9 cellular contexts compared by ENCODE assay signal in genomic region chr20:37651932-37652331, GRCh38. TPM values are rescaled to one million over a fixed set of nuclear protein-coding genes. Genes with fewer than 3 reads are reported as not detected.
DNase-seq lines count a peak whose midpoint lies in the region; ATAC-seq, FAIRE-seq and TF ChIP-seq lines count a peak whose summit lies in the region.
"Had no signal": no experiment of that assay in that cellular context is flagged by ENCODE, and none has a peak within 500 bp of the region (broad histone marks: within the 10 kb centered on the region; RNA-seq: fewer than 3 reads in every experiment).

No MANE protein-coding gene starts in this region.

- no TSS peak for BruUV-seq in OCI-LY7 (replicated peaks; lab: Mats Ljungman, UMichigan)

- FAIRE-seq in GM18507 (lab: Jason Lieb, UNC) = peak; percentile 60
- FAIRE-seq: endometrium had no signal

- no peaks in the 10 kb centered on the region for H3K36me3 Mint-ChIP-seq in activated T-helper 2 cell treated with anti-CD3 and anti-CD28 coated beads, Interferon-gamma antibody, Interleukin-2, Interleukin-4, amounts not matched to agents 10 μg/mL and 5 μg/mL and 100 μg/mL, durations not matched to agents 14 hours and 24 hours and 36 hours (ENCODE audit: low read depth)

- H3K27me3 Mint-ChIP-seq in activated T-helper 2 cell treated with anti-CD3 and anti-CD28 coated beads, Interferon-gamma antibody, Interleukin-2, Interleukin-4, amounts not matched to agents 10 μg/mL and 5 μg/mL and 100 μg/mL, durations not matched to agents 14 hours and 24 hours and 36 hours (ENCODE audit: low read depth) = peaks cover 19% of the 10 kb centered on the region

- DNase-seq in AG08395 (ENCODE audit: low spot score) = peak; percentile 18
- peak; percentile 22 for DNase-seq in GM18507 (ENCODE audit: extremely low spot score, insufficient read length, low read depth)
- DNase-seq in OCI-LY7 (ENCODE audit: low spot score) = peak; percentile 44
- peak; percentile 40 for DNase-seq in cerebellar cortex (ENCODE audit: low spot score)
- peak in 2 of 3 donors; percentile 21 to 40 for DNase-seq in mucosa of descending colon
- DNase-seq in dedifferentiated amniotic fluid mesenchymal stem cell (ENCODE audit: extremely low spot score) = no peak
- no peak for DNase-seq in occipital lobe (lab: John Stamatoyannopoulos, UW)
- DNase-seq in activated T-helper 2 cell treated with anti-CD3 and anti-CD28 coated beads, Interferon-gamma antibody, Interleukin-2, Interleukin-4, amounts not matched to agents 10 μg/mL and 5 μg/mL and 100 μg/mL, durations not matched to agents 14 hours and 24 hours and 36 hours (ENCODE audit: low spot score) = no peak

- ATAC-seq in mucosa of descending colon = peak; percentile 71

- H3K4me3 ChIP-seq in OCI-LY7 (ENCODE audit: low read depth, low read length, poor library complexity, severe bottlenecking) = no peak overlapping the region
- H3K4me3 ChIP-seq in mucosa of descending colon = no peak overlapping the region

- no peaks in the 10 kb centered on the region for H3K4me1 Mint-ChIP-seq in activated T-helper 2 cell treated with anti-CD3 and anti-CD28 coated beads, Interferon-gamma antibody, Interleukin-2, Interleukin-4, amounts not matched to agents 10 μg/mL and 5 μg/mL and 100 μg/mL, durations not matched to agents 14 hours and 24 hours and 36 hours (ENCODE audit: low read depth)

- H3K9me3 ChIP-seq in OCI-LY7 (ENCODE audit: low read length) (no peaks in the 10 kb centered on the region), mucosa of descending colon (no peaks in the 10 kb centered on the region)

- no peaks in the 10 kb centered on the region for H3K79me2 ChIP-seq in OCI-LY7 (ENCODE audit: insufficient read depth, low read depth, low read length)

- POLR2A ChIA-PET in OCI-LY7 (lab: Charles Lee) = no interaction called here

- CTCF ChIA-PET in OCI-LY7 (lab: Charles Lee; ENCODE audit: unreplicated experiment) = no interaction called here

- H3K36me3 ChIP-seq in OCI-LY7 (ENCODE audit: insufficient read depth, low read length) (no peaks in the 10 kb centered on the region), mucosa of descending colon (ENCODE audit: low read depth) (no peaks in the 10 kb centered on the region)

- intact Hi-C loops in OCI-LY7 (cut with micrococcal nuclease; ENCODE audit: unreplicated experiment) = loop anchor here (2.0 to 5.0 kb wide), 2 partner anchors 245 to 341 kb away; no protein-coding TSS in a partner anchor
- intact Hi-C loops in mucosa of descending colon (cut with DNase I, micrococcal nuclease) = no loop called here
- intact Hi-C loops in activated T-helper 2 cell treated with anti-CD3 and anti-CD28 coated beads, Interferon-gamma antibody, Interleukin-2, Interleukin-4, amounts not matched to agents 10 μg/mL and 5 μg/mL and 100 μg/mL, durations not matched to agents 14 hours and 24 hours and 36 hours (cut with micrococcal nuclease) = no loop called here

- H3K27ac ChIP-seq in OCI-LY7 (ENCODE audit: low read depth, low read length, poor library complexity, severe bottlenecking) = no peak overlapping the region

- H3K4me3 Mint-ChIP-seq in activated T-helper 2 cell treated with anti-CD3 and anti-CD28 coated beads, Interferon-gamma antibody, Interleukin-2, Interleukin-4, amounts not matched to agents 10 μg/mL and 5 μg/mL and 100 μg/mL, durations not matched to agents 14 hours and 24 hours and 36 hours (ENCODE audit: low read depth) = no peak overlapping the region

- H3K9me3 Mint-ChIP-seq in activated T-helper 2 cell treated with anti-CD3 and anti-CD28 coated beads, Interferon-gamma antibody, Interleukin-2, Interleukin-4, amounts not matched to agents 10 μg/mL and 5 μg/mL and 100 μg/mL, durations not matched to agents 14 hours and 24 hours and 36 hours = no peaks in the 10 kb centered on the region

- H3K4me2 ChIP-seq in OCI-LY7 (ENCODE audit: low read length) = no peak overlapping the region

- no peaks in the 10 kb centered on the region for H3K9me2 ChIP-seq in OCI-LY7 (ENCODE audit: insufficient read depth, low read length)

- H2AFZ ChIP-seq in OCI-LY7 (ENCODE audit: low read length) = no peak overlapping the region

- no peaks in the 10 kb centered on the region for H4K20me1 ChIP-seq in OCI-LY7 (ENCODE audit: insufficient read depth, low read length)

- TF ChIP-seq CTCF in OCI-LY7 (conservative IDR thresholded peaks at IDR 0.05; ENCODE audit: low read length) (peak; percentile 76), mucosa of descending colon (IDR thresholded peaks at IDR 0.05) (no peak)

- H3K4me1 ChIP-seq in OCI-LY7 (ENCODE audit: insufficient read depth, low read length, poor library complexity, severe bottlenecking) (no peaks in the 10 kb centered on the region), mucosa of descending colon (ENCODE audit: low read depth) (no peaks in the 10 kb centered on the region)

- no peak overlapping the region for H3K27ac Mint-ChIP-seq in activated T-helper 2 cell treated with anti-CD3 and anti-CD28 coated beads, Interferon-gamma antibody, Interleukin-2, Interleukin-4, amounts not matched to agents 10 μg/mL and 5 μg/mL and 100 μg/mL, durations not matched to agents 14 hours and 24 hours and 36 hours

RNA-seq across cellular contexts. Expression of gene CTNNBL1, which starts 41.9 kb away (rescaled TPM):
- total RNA-seq in OCI-LY7 (2014; rRNA removed; shearing (Covaris generic)) = 38.0 and 40.6 TPM in 2 replicates
- total RNA-seq in OCI-LY7 (2022) (88.0 and 90.0 TPM in 2 replicates), mucosa of descending colon (10 to 100 TPM; 31.0 to 64.8 (median 37.8) TPM), occipital lobe (26.5 TPM)
- 100 and 108 TPM in 2 replicates for total RNA-seq in activated T-helper 2 cell treated with anti-CD3 and anti-CD28 coated beads, Interferon-gamma antibody, Interleukin-2, Interleukin-4, amounts not matched to agents 10 μg/mL and 5 μg/mL and 100 μg/mL, durations not matched to agents 14 hours and 24 hours and 36 hours

Comparison
In these comparisons a context has a peak if more than half of its experiments do, and no peak if none do; other contexts are left out.
1. DNase-seq: peak in AG08395 (single experiment), GM18507 (single experiment), OCI-LY7 (single experiment), cerebellar cortex (single experiment) and mucosa of descending colon (2 of 3); none in dedifferentiated amniotic fluid mesenchymal stem cell (single experiment), occipital lobe (single experiment) and activated T-helper 2 cell treated with anti-CD3 and anti-CD28 coated beads, Interferon-gamma antibody, Interleukin-2, Interleukin-4, amounts not matched to agents 10 μg/mL and 5 μg/mL and 100 μg/mL, durations not matched to agents 14 hours and 24 hours and 36 hours (single experiment).